Comparison of ENCODE assay signal across 21 cellular contexts in the genomic region with DNA sequence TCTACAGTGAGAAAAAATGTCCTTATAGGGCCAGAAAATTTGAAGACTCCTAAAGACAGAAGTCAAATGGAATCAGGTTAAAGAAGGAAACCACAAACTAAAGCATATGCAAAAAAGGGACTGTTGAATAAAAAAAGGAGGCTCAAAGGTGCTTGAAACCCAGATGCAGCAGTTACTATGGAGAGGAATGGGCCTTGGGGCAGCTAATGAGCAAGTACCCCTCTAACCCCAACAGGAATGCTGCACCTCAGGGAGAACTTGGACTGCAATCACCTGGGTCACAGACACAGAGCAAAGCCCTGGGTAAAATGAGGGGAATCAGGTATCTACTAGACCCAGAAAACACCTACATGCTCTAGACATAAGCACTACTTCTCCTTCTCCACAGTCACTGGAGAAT.
DNase-seq lines count a peak whose midpoint lies in the region; ATAC-seq, FAIRE-seq and TF ChIP-seq lines count a peak whose summit lies in the region.
"Had no signal": no experiment of that assay in that cellular context is flagged by ENCODE, and none has a peak within 500 bp of the region (broad histone marks: within the 10 kb centered on the region; RNA-seq: fewer than 3 reads in every experiment).

No MANE protein-coding gene starts in this region.

- H3K27ac Mint-ChIP-seq in H9: peak overlapping the region; percentile 44 to 61 (median 50); a peak in 3 of 7 replicates
- H3K27ac Mint-ChIP-seq: B cell; CD4-positive, CD25-positive, alpha-beta regulatory T cell; CD8-positive, alpha-beta T cell had no signal

- TF ChIP-seq CTCF in H9 (conservative IDR thresholded peaks at IDR 0.05) (no peak), H1 (IDR thresholded peaks at IDR 0.05; ENCODE audit: control extremely low read depth in 1 of 3, insufficient read depth in 1 of 3, low read depth in 1 of 3, low read length in 3 of 3) (no peak)

- no peaks in the 10 kb centered on the region for H3K79me1 ChIP-seq in H9 (ENCODE audit: insufficient read depth, low read depth, low read length, poor library complexity, severe bottlenecking)
- H3K79me1 ChIP-seq in H1 (ENCODE audit: low read depth, low read length): no peaks in the 10 kb centered on the region

- H3K4me3 ChIP-seq in NT2/D1 (ENCODE audit: insufficient read length, low read depth): no peak overlapping the region
- no peak overlapping the region for H3K4me3 ChIP-seq in H1 (ENCODE audit: extremely low read depth in 1 of 4, insufficient read depth in 2 of 4, low read depth in 3 of 4, low read length in 4 of 4)
- H3K4me3 ChIP-seq: BLaER1, GM12878 had no signal

- H3K56ac ChIP-seq in H9 (ENCODE audit: insufficient read length, low read depth, low read length) (no peak overlapping the region), H1 (replicated peaks; ENCODE audit: insufficient read length, low read depth, low read length) (no peak overlapping the region)

- H3K23ac ChIP-seq in H9 (ENCODE audit: insufficient read length, low read depth, low read length): no peak overlapping the region
- no peak overlapping the region for H3K23ac ChIP-seq in H1 (ENCODE audit: insufficient read length)

- H3K23me2 ChIP-seq in H9 (ENCODE audit: insufficient read length, low read depth, low read length, poor library complexity, severe bottlenecking) (no peaks in the 10 kb centered on the region), H1 (ENCODE audit: low read depth, low read length) (no peaks in the 10 kb centered on the region)

- H2BK5ac ChIP-seq in H9 (ENCODE audit: insufficient read length, low read length) (no peak overlapping the region), H1 (ENCODE audit: low read depth, low read length) (peak overlapping the region; percentile 30; the same call in 1 of the 2 replicates)

- H3K36me3 Mint-ChIP-seq in H9 (ENCODE audit: insufficient read depth in 1 of 3, low read depth in 3 of 3): no peaks in the 10 kb centered on the region
- H3K36me3 Mint-ChIP-seq: CD4-positive, CD25-positive, alpha-beta regulatory T cell; CD8-positive, alpha-beta T cell had no signal

- H3K9me3 Mint-ChIP-seq in H9: peaks cover 0 to 6% of the 10 kb centered on the region in 2 experiments; a peak in 2 of 5 replicates
- H3K9me3 Mint-ChIP-seq: CD8-positive, alpha-beta T cell had no signal

- no peak overlapping the region for H3T11ph ChIP-seq in H9 (ENCODE audit: low read length)

- H2BK12ac ChIP-seq in H9 (ENCODE audit: insufficient read length, low read depth, low read length) (no peak overlapping the region), H1 (ENCODE audit: low read depth, low read length) (peak overlapping the region; percentile 35; the same call in 1 of the 2 replicates)

- H4K8ac ChIP-seq in H9 (replicated peaks; ENCODE audit: insufficient read length, low read depth, low read length) (no peak overlapping the region), H1 (ENCODE audit: extremely low read depth, insufficient read depth, low read length) (no peak overlapping the region)

- H2AK5ac ChIP-seq in H9 (ENCODE audit: insufficient read length, low read length): no peak overlapping the region
- no peak overlapping the region for H2AK5ac ChIP-seq in H1 (ENCODE audit: low read depth, low read length)

- intact Hi-C loops in left cardiac atrium (cut with DNase I): no loop called here

- peak; percentile 24 for DNase-seq in ELF-1 (ENCODE audit: low read depth, low spot score)
- DNase-seq in H9: peak; percentile 34
- peak; percentile 30 for DNase-seq in NT2/D1 (ENCODE audit: low read depth, low spot score)
- DNase-seq in H1 (ENCODE audit: low read depth in 1 of 2, low spot score in 2 of 2): no peak
- no peak for DNase-seq in stimulated activated naive CD4-positive, alpha-beta T cell (lab: John Stamatoyannopoulos, UW)
- DNase-seq in HTR-8/SVneo (ENCODE audit: insufficient read length, low spot score): no peak
- DNase-seq in left cardiac atrium: no peak
- DNase-seq: Caco-2; CD4-positive, CD25-positive, alpha-beta regulatory T cell; CD8-positive, alpha-beta T cell; DMS153; DND-41; GDM1; HCEC 1CT had no signal

- H3K9ac ChIP-seq in H9 (ENCODE audit: extremely low read depth, insufficient read length, low read length): no peak overlapping the region
- no peak overlapping the region for H3K9ac ChIP-seq in NT2/D1 (ENCODE audit: insufficient read length, low read depth)
- no peak overlapping the region; a peak in 1 of 7 replicates for H3K9ac ChIP-seq in H1 (replicated peaks in 1 of 4; ENCODE audit: extremely low read depth in 1 of 4, low read depth in 3 of 4, low read length in 3 of 4)
- H3K9ac ChIP-seq: BLaER1 had no signal

- peaks cover 3% of the 10 kb centered on the region for H3K4me1 ChIP-seq in H9 (ENCODE audit: insufficient read depth, low read length)
- H3K4me1 ChIP-seq in NT2/D1 (ENCODE audit: insufficient read depth, insufficient read length): no peaks in the 10 kb centered on the region
- H3K4me1 ChIP-seq in H1 (replicated peaks in 1 of 4; ENCODE audit: control insufficient read depth in 3 of 4, insufficient read depth in 4 of 4, low read length in 3 of 4): peaks cover 0 to 3% (median 0%) of the 10 kb centered on the region in 4 experiments; a peak in 1 of 7 replicates
- H3K4me1 ChIP-seq: BLaER1, Caco-2 had no signal

- no peak overlapping the region for H3K4me3 Mint-ChIP-seq in H9
- H3K4me3 Mint-ChIP-seq: B cell; CD4-positive, CD25-positive, alpha-beta regulatory T cell; CD8-positive, alpha-beta T cell had no signal

- no peaks in the 10 kb centered on the region for H3K27me3 ChIP-seq in H9 (ENCODE audit: insufficient read depth, low read length)
- no peaks in the 10 kb centered on the region for H3K27me3 ChIP-seq in NT2/D1 (ENCODE audit: insufficient read depth, insufficient read length)
- no peaks in the 10 kb centered on the region for H3K27me3 ChIP-seq in H1 (replicated peaks in 1 of 4; ENCODE audit: control insufficient read depth in 3 of 4, extremely low read depth in 1 of 4, insufficient read depth in 3 of 4, low read length in 3 of 4)
- H3K27me3 ChIP-seq: BLaER1 had no signal

- H2AFZ ChIP-seq in H9 (ENCODE audit: low read length) (no peak overlapping the region), H1 (ENCODE audit: low read length) (no peak overlapping the region; the same call in 1 of the 2 replicates)

- POLR2A ChIA-PET in H1 (lab: Charles Lee; ENCODE audit: partially characterized antibody): no interaction called here

- H2BK15ac ChIP-seq in H9 (ENCODE audit: low read depth, low read length) (no peak overlapping the region), H1 (ENCODE audit: low read length) (no peak overlapping the region)

- H3K18ac ChIP-seq in H9 (ENCODE audit: insufficient read length, low read depth, low read length) (no peak overlapping the region), H1 (ENCODE audit: extremely low read depth, low read length) (no peak overlapping the region)

- H3K4ac ChIP-seq in H9 (ENCODE audit: low read depth, low read length): no peak overlapping the region
- peak overlapping the region; percentile 4 for H3K4ac ChIP-seq in H1 (replicated peaks; ENCODE audit: insufficient read length, low read depth, low read length)

- no peak overlapping the region for H3K27ac ChIP-seq in H9 (ENCODE audit: insufficient read length, low read depth, low read length)
- no peak overlapping the region for H3K27ac ChIP-seq in H1 (ENCODE audit: low read depth, low read length)
- H3K27ac ChIP-seq: 22Rv1, BLaER1, C4-2B had no signal

- H2BK20ac ChIP-seq in H9 (ENCODE audit: low read depth, low read length, poor library complexity, severe bottlenecking): no peak overlapping the region
- H2BK20ac ChIP-seq in H1 (ENCODE audit: low read length): peak overlapping the region; percentile 82; the same call in 1 of the 2 replicates

- TF ChIP-seq RAD21 in H1 (IDR thresholded peaks at IDR 0.05 in 1 of 2, conservative IDR thresholded peaks at IDR 0.05 in 1 of 2; ENCODE audit: low read depth in 2 of 2, low read length in 2 of 2): no peak

- peaks cover 22 to 26% of the 10 kb centered on the region in 2 experiments for H3K4me1 Mint-ChIP-seq in H9
- H3K4me1 Mint-ChIP-seq: B cell; CD4-positive, CD25-positive, alpha-beta regulatory T cell had no signal

- CTCF ChIA-PET in H1 (lab: Charles Lee; ENCODE audit: partially characterized antibody): no interaction called here

- H3K79me2 ChIP-seq in H9 (ENCODE audit: insufficient read depth, low read length) (no peaks in the 10 kb centered on the region), H1 (ENCODE audit: control insufficient read depth in 1 of 2, insufficient read depth in 2 of 2, low read length in 2 of 2) (no peaks in the 10 kb centered on the region)

- no peak overlapping the region for H2BK120ac ChIP-seq in H9 (ENCODE audit: low read depth, low read length, poor library complexity, severe bottlenecking)
- peak overlapping the region; percentile 72 for H2BK120ac ChIP-seq in H1 (replicated peaks; ENCODE audit: low read depth, low read length)

- no peak for ATAC-seq in HG03469 (IDR thresholded peaks at IDR 0.05; ENCODE audit: unreplicated experiment)
- no peak for ATAC-seq in left cardiac atrium
- ATAC-seq: CD8-positive, alpha-beta T cell; GM12878 had no signal

- H4K91ac ChIP-seq in H9 (ENCODE audit: insufficient read length, low read depth, low read length): no peak overlapping the region
- peak overlapping the region; percentile 81 for H4K91ac ChIP-seq in H1 (replicated peaks; ENCODE audit: insufficient read length, low read length)

- TF ChIP-seq POLR2A in H1 (IDR thresholded peaks at IDR 0.05; ENCODE audit: control extremely low read depth in 1 of 2, low read depth in 2 of 2, low read length in 2 of 2): no peak

- FAIRE-seq in H1 (lab: Jason Lieb, UNC): peak; percentile 7
- FAIRE-seq in HTR-8/SVneo (lab: Jason Lieb, UNC): no peak
- FAIRE-seq: A204.1, GM12878 had no signal

- no peaks in the 10 kb centered on the region; the same call in 1 of the 2 replicates for H3K27me3 Mint-ChIP-seq in H9 (ENCODE audit: low read depth)
- H3K27me3 Mint-ChIP-seq: B cell; CD4-positive, CD25-positive, alpha-beta regulatory T cell had no signal

- H3K36me3 ChIP-seq in NT2/D1 (ENCODE audit: insufficient read depth, insufficient read length, low read length) (no peaks in the 10 kb centered on the region), H1 (ENCODE audit: control insufficient read depth in 2 of 4, insufficient read depth in 4 of 4, low read length in 3 of 4) (no peaks in the 10 kb centered on the region; a peak in 1 of 8 replicates)
- H3K36me3 ChIP-seq: BLaER1 had no signal

- H3K14ac ChIP-seq in H9 (ENCODE audit: insufficient read depth, low read length) (no peak overlapping the region), H1 (ENCODE audit: insufficient read length) (no peak overlapping the region)

- H3K9me3 ChIP-seq in H9 (ENCODE audit: control insufficient read depth, low read depth, low read length): no peaks in the 10 kb centered on the region
- H3K9me3 ChIP-seq in NT2/D1 (ENCODE audit: insufficient read depth, low read length): no peaks in the 10 kb centered on the region; the same call in 1 of the 2 replicates
- no peaks in the 10 kb centered on the region for H3K9me3 ChIP-seq in H1 (ENCODE audit: insufficient read depth in 2 of 2, low read depth in 1 of 2, low read length in 1 of 2)
- H3K9me3 ChIP-seq: BLaER1, Caco-2 had no signal

- H3K4me2 ChIP-seq in H9 (ENCODE audit: insufficient read depth, insufficient read length, low read length): no peak overlapping the region
- H3K4me2 ChIP-seq in H1 (ENCODE audit: insufficient read depth in 1 of 2, low read depth in 2 of 2, low read length in 2 of 2): peak overlapping the region in 1 of 2 experiments; percentile 27; a peak in 1 of 4 replicates
- H3K4me2 ChIP-seq: BLaER1 had no signal

- H4K5ac ChIP-seq in H9 (ENCODE audit: insufficient read length, low read depth, low read length): no peak overlapping the region
- no peak overlapping the region for H4K5ac ChIP-seq in H1 (ENCODE audit: insufficient read length, low read depth, low read length)

- H4K20me1 ChIP-seq in H9 (ENCODE audit: control insufficient read depth, insufficient read depth, insufficient read length): no peaks in the 10 kb centered on the region
- H4K20me1 ChIP-seq in H1 (replicated peaks in 1 of 2; ENCODE audit: control insufficient read depth in 1 of 2, insufficient read depth in 2 of 2, low read length in 2 of 2): no peaks in the 10 kb centered on the region
- H4K20me1 ChIP-seq: BLaER1 had no signal

- no peak for TF ChIP-seq EP300 in H1 (IDR thresholded peaks at IDR 0.05; ENCODE audit: borderline replicate concordance in 1 of 2, low read depth in 2 of 2, low read length in 2 of 2)

Comparison
In these comparisons a context has a peak if more than half of its experiments do, and no peak if none do; other contexts are left out.
1. DNase-seq: peak in ELF-1 (single experiment), H9 (single experiment) and NT2/D1 (single experiment); none in H1 (0 of 2), stimulated activated naive CD4-positive, alpha-beta T cell (0 of 6), HTR-8/SVneo (single experiment) and left cardiac atrium (single experiment).